1 cellular context compared by ENCODE assay signal in genomic region chr19:5211217-5211822, GRCh38.
TF ChIP-seq lines count a peak whose summit lies in the region.

No MANE protein-coding gene starts in this region.

TF ChIP-seq in HepG2, 621 proteins besides CTCF, POLR2A, EP300 and RAD21 (continued from another document):
- TF ChIP-seq JUND (CRISPR knock-in tag; IDR thresholded peaks at IDR 0.05) (no peak), ZBTB7A (CRISPR knock-in tag; IDR thresholded peaks at IDR 0.05) (no peak), ZNF724P (CRISPR knock-in tag; IDR thresholded peaks at IDR 0.05; ENCODE audit: borderline replicate concordance) (no peak), ZNF770 (CRISPR knock-in tag; IDR thresholded peaks at IDR 0.05) (no peak)
